ENCODE assay signal across 23 cellular contexts in the genomic region with DNA sequence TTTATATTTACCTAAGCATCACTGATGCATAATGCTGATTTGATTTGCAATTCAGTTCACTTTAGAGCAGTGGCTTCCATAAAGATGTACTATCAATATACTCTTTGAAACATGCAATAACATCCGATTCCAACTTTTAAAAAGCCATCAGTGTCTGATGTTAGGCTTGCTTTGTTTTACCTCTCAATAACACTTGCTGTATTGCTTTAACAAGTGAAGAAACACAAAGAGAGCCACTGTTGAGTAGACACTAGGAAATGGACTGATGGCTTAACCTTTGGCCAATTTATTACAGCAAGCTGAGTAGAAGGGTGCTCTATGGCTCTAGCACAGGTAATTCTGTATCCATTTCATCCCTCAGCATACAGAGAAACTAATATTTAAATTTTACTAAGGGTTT.
"Had no signal": no experiment of that assay in that cellular context is flagged by ENCODE, and none has a peak within 500 bp of the region (broad histone marks: within the 10 kb centered on the region; RNA-seq: fewer than 3 reads in every experiment).

No MANE protein-coding gene starts in this region.

- ATAC-seq: activated CD8-positive, alpha-beta memory T cell treated with anti-CD3 and anti-CD28 coated beads, Interleukin-2, amount 10 ng/mL, durations not matched to agents 7 days and 5 days; activated CD8-positive, alpha-beta T cell treated with anti-CD3 and anti-CD28 coated beads for 36 hours; left lung; natural killer cell treated with Interleukin-12 subunit alpha and Interleukin-12 subunit beta and Interleukin-15 and Interleukin-18, amount 100 ng/mL, for 72 hours; psoas muscle; sciatic nerve; stimulated activated naive B cell treated with anti-CD40 and anti-IgM and Interleukin-4, amounts not matched to agents 10 μg/mL and 1 μg/mL and 100 μg/mL, for 72 hours; T-cell had no signal

- FAIRE-seq: bronchial epithelial cell, keratinocyte had no signal

- DNase-seq: activated CD4-positive, alpha-beta T cell treated with anti-CD3 and anti-CD28 coated beads, Interleukin-2, amount 10 ng/mL, durations not matched to agents 7 days and 5 days; activated CD4-positive, CD25-positive, alpha-beta regulatory T cell treated with anti-CD3 and anti-CD28 coated beads, Interleukin-2, amount 50 U/mL, for 72 hours; activated CD8-positive, alpha-beta memory T cell treated with anti-CD3 and anti-CD28 coated beads, Interleukin-2, amount 10 ng/mL, durations not matched to agents 7 days and 5 days; activated CD8-positive, alpha-beta T cell treated with anti-CD3 and anti-CD28 coated beads for 36 hours; activated effector memory CD4-positive, alpha-beta T cell treated with anti-CD3 and anti-CD28 coated beads, Interleukin-2, amount 50 U/mL, for 16 hours; activated naive CD4-positive, alpha-beta T cell treated with anti-CD3 and anti-CD28 coated beads, Interleukin-2, amount 10 ng/mL, durations not matched to agents 7 days and 5 days; activated T-cell treated with anti-CD3 and anti-CD28 coated beads for 4 hours; cerebellar nuclear complex; cortex of kidney; left lung; ovary; psoas muscle; stimulated activated CD4-positive, alpha-beta T cell treated with anti-CD3 and anti-CD28 coated beads, Interleukin-15, amount 100 ng/mL, for 24 hours; stimulated activated CD8-positive, alpha-beta memory T cell treated with anti-CD3 and anti-CD28 coated beads, Interleukin-4, amount 100 ng/mL, for 48 hours; stimulated activated naive B cell treated with anti-CD40 and anti-IgM and Interleukin-4, amounts not matched to agents 10 μg/mL and 1 μg/mL and 100 μg/mL, for 72 hours; T-cell; tibial artery; WERI-Rb-1 had no signal

- H3K27ac ChIP-seq: epithelial cell of prostate, left lung, ovary, psoas muscle, tibial artery, WERI-Rb-1 had no signal
